In the genomic region with DNA sequence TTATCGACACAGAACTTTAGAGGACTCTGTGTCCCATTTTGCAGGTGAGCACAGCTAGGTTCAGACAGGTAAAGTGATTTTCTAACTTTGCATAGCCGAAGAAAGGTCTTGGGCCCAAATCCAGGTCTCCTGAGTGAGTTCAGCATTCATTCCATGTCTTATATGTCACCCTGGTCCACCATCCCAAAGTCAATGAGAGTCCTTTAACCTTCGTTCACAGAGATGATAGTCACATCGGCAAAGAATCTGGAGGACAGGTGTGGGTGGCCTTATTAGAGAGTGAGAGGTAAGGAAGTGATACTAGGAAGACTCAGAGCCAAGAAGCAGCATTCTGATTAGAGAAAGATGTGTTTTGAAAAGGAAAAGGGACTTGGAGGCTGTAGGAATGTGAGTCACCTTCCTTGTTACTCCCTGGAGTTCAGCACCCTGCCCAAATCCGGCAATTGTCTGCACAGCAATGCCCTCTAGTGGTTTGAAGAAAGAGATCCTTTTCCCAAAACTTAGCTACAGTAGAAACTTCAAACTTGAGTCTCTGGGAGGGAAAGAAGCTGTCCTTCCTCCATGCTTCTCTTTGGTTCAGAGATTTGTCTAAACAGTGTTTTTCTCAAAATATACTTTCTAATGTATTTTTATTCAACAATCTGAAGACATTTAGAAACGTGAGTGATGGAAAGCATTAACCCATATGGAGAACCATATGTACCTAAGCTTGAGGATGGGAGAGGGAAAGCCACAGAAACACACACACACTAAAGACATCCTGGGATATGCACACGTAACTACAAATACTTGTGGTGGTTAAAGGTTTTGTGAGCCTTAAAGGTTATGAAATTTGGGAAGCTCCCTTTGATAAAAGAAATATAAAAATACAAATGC, we compare ENCODE assay signal across 8 cellular contexts.
DNase-seq lines count a peak whose midpoint lies in the region; ATAC-seq and TF ChIP-seq lines count a peak whose summit lies in the region.

No MANE protein-coding gene starts in this region.

- in situ Hi-C loops in gastrocnemius medialis (cut with MboI; ENCODE audit: low sequenced_read_pairs in 4 of 4), result loop anchor here in 2 of 4 donors (10.0 to 25.0 kb wide), 3 partner anchors 60 to 270 kb away; no protein-coding TSS in a partner anchor

- no peaks in the 10 kb centered on the region for H3K36me3 ChIP-seq in gastrocnemius medialis

- H3K27me3 ChIP-seq in gastrocnemius medialis, result no peaks in the 10 kb centered on the region

- no peaks in the 10 kb centered on the region for H3K9me3 ChIP-seq in gastrocnemius medialis

- no peak for TF ChIP-seq POLR2A in gastrocnemius medialis (IDR thresholded peaks at IDR 0.05)

- H3K4me3 ChIP-seq in GM12875 (ENCODE audit: low read depth, low read length) (no peak overlapping the region), gastrocnemius medialis (no peak overlapping the region)

- peak in 1 of 2 donors; percentile 72 for ATAC-seq in left cardiac atrium
- ATAC-seq in gastrocnemius medialis, result no peak

- intact Hi-C loops in left cardiac atrium (cut with DNase I), result loop anchor here in 1 of 2 donors (5.0 kb wide), 1 partner anchor 262 kb away; no protein-coding TSS in a partner anchor
- intact Hi-C loops in gastrocnemius medialis (cut with DNase I; ENCODE audit: low total_unique reads), result loop anchor here (5.0 kb wide), 1 partner anchor 267 kb away; no protein-coding TSS in a partner anchor

- H3K4me1 ChIP-seq in gastrocnemius medialis, result no peaks in the 10 kb centered on the region

- DNase-seq in SHP77 (lab: John Stamatoyannopoulos, UW) (peak; percentile 26 to 47), left cardiac atrium (peak; percentile 31), gastrocnemius medialis (no peak), NCI-H1930 (lab: John Stamatoyannopoulos, UW) (no peak), DMS79 treated with DMSO at 0.1 percent for 48 hours (lab: John Stamatoyannopoulos, UW) (no peak), amniotic stem cell (lab: John Stamatoyannopoulos, UW) (no peak)

- H3K27ac ChIP-seq in 22Rv1 (no peak overlapping the region), gastrocnemius medialis (no peak overlapping the region)

- TF ChIP-seq CTCF in 22Rv1 (IDR thresholded peaks at IDR 0.05) (peak; percentile 82), GM12875 (IDR thresholded peaks at IDR 0.05; ENCODE audit: borderline replicate concordance, insufficient read depth, low read depth, low read length) (0 out of 2 replicates have a peak, but pooled peaks have one; percentile 3), gastrocnemius medialis (IDR thresholded peaks at IDR 0.05 in 4 of 5, conservative IDR thresholded peaks at IDR 0.05 in 1 of 5) (peak in 3 of 5 experiments; percentile 16 to 48 (median 38))

Comparison
In these comparisons a context has a peak if more than half of its experiments do, and no peak if none do; other contexts are left out.
1. CTCF ChIP-seq: peak in every context shown above with its lines; median percentile 82 in 22Rv1; 38 in gastrocnemius medialis; 3 in GM12875.
2. DNase-seq: peak in SHP77 (2 of 2) and left cardiac atrium (single experiment); none in gastrocnemius medialis (0 of 2), NCI-H1930 (0 of 2), DMS79 treated with DMSO at 0.1 percent for 48 hours (single experiment) and amniotic stem cell (single experiment).